Comparison of ENCODE assay signal across 2 cellular contexts in genomic region chr9:114894801-114895433, GRCh38.
TF ChIP-seq lines count a peak whose summit lies in the region.

No MANE protein-coding gene starts in this region.

TF ChIP-seq in A549, 52 proteins besides CTCF, POLR2A, EP300 and RAD21:
- TF ChIP-seq KDM5A (IDR thresholded peaks at IDR 0.05) = no peak
- TF ChIP-seq FOSL2 (IDR thresholded peaks at IDR 0.05) = no peak
- TF ChIP-seq FOSL2 (CRISPR knock-in tag; IDR thresholded peaks at IDR 0.05) = peak; percentile 69
- TF ChIP-seq E2F6 (IDR thresholded peaks at IDR 0.05; ENCODE audit: borderline replicate concordance, low read depth) = no peak
- no peak for TF ChIP-seq ZC3H11A (IDR thresholded peaks at IDR 0.05)
- TF ChIP-seq RCOR1 (IDR thresholded peaks at IDR 0.05; ENCODE audit: low read depth, low read length) = no peak
- TF ChIP-seq JUNB (IDR thresholded peaks at IDR 0.05) = 0 out of 2 replicates have a peak, but pooled peaks have one; percentile 13
- TF ChIP-seq, protein P1, sequence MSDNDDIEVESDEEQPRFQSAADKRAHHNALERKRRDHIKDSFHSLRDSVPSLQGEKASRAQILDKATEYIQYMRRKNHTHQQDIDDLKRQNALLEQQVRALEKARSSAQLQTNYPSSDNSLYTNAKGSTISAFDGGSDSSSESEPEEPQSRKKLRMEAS (IDR thresholded peaks at IDR 0.05) = peak; percentile 55
- TF ChIP-seq CEBPB (IDR thresholded peaks at IDR 0.05) = peak; percentile 38 to 63; a peak in 1 of 4 replicates
- no peak for TF ChIP-seq FOSB (CRISPR knock-in tag; IDR thresholded peaks at IDR 0.05)
- TF ChIP-seq EHMT2 (IDR thresholded peaks at IDR 0.05; ENCODE audit: low read depth) = no peak
- peak; percentile 28 to 48; a peak in 2 of 5 replicates for TF ChIP-seq JUN (IDR thresholded peaks at IDR 0.05)
- TF ChIP-seq HOXB5 (CRISPR knock-in tag; IDR thresholded peaks at IDR 0.05) = 0 out of 2 replicates have a peak, but pooled peaks have one; percentile 8
- TF ChIP-seq NPAS2 (CRISPR knock-in tag; IDR thresholded peaks at IDR 0.05; ENCODE audit: borderline replicate concordance) = no peak

TF ChIP-seq in H1, 55 proteins besides CTCF, POLR2A, EP300 and RAD21:
- TF ChIP-seq GTF2F1 (IDR thresholded peaks at IDR 0.05; ENCODE audit: borderline replicate concordance, low read depth, low read length) (no peak), TEAD4 (IDR thresholded peaks at IDR 0.05; ENCODE audit: low read depth, low read length) (0 out of 2 replicates have a peak, but pooled peaks have one; percentile 38), CHD7 (IDR thresholded peaks at IDR 0.05; ENCODE audit: insufficient replicate concordance, low read length) (no peak), SIRT6 (IDR thresholded peaks at IDR 0.05; ENCODE audit: low read length) (no peak), RXRA (IDR thresholded peaks at IDR 0.05; ENCODE audit: insufficient read depth, low read depth, low read length) (no peak), CEBPB (IDR thresholded peaks at IDR 0.05; ENCODE audit: low read depth, low read length) (peak; percentile 24; the same call in 1 of the 2 replicates), BACH1 (IDR thresholded peaks at IDR 0.05; ENCODE audit: low read length) (no peak), PHF8 (conservative IDR thresholded peaks at IDR 0.05; ENCODE audit: low read depth, low read length) (no peak), HDAC6 (IDR thresholded peaks at IDR 0.05; ENCODE audit: low read depth, low read length) (no peak), JUND (IDR thresholded peaks at IDR 0.05; ENCODE audit: low read length) (peak; percentile 51; the same call in 1 of the 2 replicates), NRF1 (IDR thresholded peaks at IDR 0.05; ENCODE audit: low read depth, low read length) (no peak), JUN (IDR thresholded peaks at IDR 0.05; ENCODE audit: low read depth, low read length) (peak; percentile 50; the same call in 1 of the 2 replicates), CBX8 (IDR thresholded peaks at IDR 0.05; ENCODE audit: borderline replicate concordance, low read depth, low read length) (no peak)
